ENCODE assay signal across 8 cellular contexts in genomic region chr11:58675344-58676155, GRCh38. TPM values are rescaled to one million over a fixed set of nuclear protein-coding genes. Genes with fewer than 3 reads are reported as not detected.
DNase-seq lines count a peak whose midpoint lies in the region; ATAC-seq lines count a peak whose summit lies in the region.

No MANE protein-coding gene starts in this region.

- peak; percentile 20 for DNase-seq in NK-92 treated with Interleukin-12 subunit alpha and Interleukin-12 subunit beta, amount 100 ng/mL, for 24 hours (lab: John Stamatoyannopoulos, UW)
- DNase-seq in NK-92 (lab: John Stamatoyannopoulos, UW; ENCODE audit: unreplicated experiment) (no peak), NCI-H128 (lab: John Stamatoyannopoulos, UW; ENCODE audit: unreplicated experiment) (peak; percentile 9), left lobe of liver (ENCODE audit: low spot score) (peak; percentile 82)
- peak; percentile 42 to 73 (median 61) for DNase-seq in activated CD4-positive, CD25-positive, alpha-beta regulatory T cell (lab: John Stamatoyannopoulos, UW)
- peak; percentile 33 for DNase-seq in central memory CD4-positive, alpha-beta T cell
- DNase-seq in stimulated activated CD4-positive, alpha-beta T cell treated with anti-CD3 and anti-CD28 coated beads, Interleukin-4, amount 100 ng/mL, for 24 hours = peak; percentile 83

- ATAC-seq in HG02610 (IDR thresholded peaks at IDR 0.05; ENCODE audit: unreplicated experiment) = peak; percentile 85
- ATAC-seq in left lobe of liver = peak; percentile 95

RNA-seq across cellular contexts. Expression of gene CNTF, which starts 53.1 kb away (rescaled TPM):
- 0.50 TPM for total RNA-seq in left lobe of liver

RNA-seq across cellular contexts. Expression of gene GLYAT, which starts 56.2 kb away (rescaled TPM):
- total RNA-seq in left lobe of liver = 270 TPM
